In the genomic region with DNA sequence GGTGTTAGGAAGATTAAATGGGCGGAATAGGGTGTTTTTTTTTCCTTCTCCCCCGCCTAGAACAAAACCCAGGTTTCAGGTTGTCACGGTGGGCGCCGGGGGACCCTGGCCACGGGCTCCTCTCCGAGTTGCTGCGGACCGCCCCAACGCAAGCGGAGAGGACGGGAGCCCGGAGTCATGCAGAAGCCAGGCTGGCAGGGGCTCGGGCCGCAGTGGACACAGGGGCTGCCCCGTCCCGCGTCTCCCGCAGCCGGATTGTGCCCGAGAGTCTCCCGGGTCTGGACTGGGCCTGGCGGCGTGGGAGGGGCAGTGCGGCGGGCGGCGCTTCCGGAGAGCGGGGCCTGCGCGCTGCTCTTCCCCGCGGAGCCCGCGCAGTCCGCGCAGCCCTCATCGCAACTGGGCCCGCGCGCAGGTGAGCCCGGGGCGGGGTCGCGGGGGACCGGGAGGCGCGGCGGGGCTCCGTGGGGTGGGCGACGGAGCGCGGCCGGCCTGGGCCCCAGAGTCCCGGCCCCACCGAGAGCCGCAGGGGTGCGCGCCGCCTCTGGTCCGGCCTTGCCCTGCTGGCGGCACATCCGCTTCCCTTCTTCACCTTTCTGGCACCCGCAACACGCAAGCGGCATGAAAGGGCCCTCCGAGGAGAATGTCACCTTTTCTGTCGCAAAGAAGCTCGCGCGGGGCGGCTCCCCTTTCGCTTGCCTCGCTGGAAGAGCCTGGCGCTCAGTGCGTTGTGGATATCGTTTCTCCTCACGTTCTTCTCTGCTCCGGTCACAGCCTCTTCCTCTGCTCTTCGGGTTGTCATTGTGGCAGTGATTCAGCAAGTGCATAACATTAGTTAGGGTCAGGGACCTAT, we compare ENCODE assay signal across 1 cellular context.
TF ChIP-seq lines count a peak whose summit lies in the region.

A gene with protein sequence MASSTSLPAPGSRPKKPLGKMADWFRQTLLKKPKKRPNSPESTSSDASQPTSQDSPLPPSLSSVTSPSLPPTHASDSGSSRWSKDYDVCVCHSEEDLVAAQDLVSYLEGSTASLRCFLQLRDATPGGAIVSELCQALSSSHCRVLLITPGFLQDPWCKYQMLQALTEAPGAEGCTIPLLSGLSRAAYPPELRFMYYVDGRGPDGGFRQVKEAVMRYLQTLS (plus strand): TSS at position 352 of the 850 bp plus-strand sequence. CDS start 7,802 bp downstream, outside the sequence.

TF ChIP-seq in K562, 482 proteins besides CTCF, POLR2A, EP300 and RAD21 (continued from another document and continues in another):
- TF ChIP-seq, protein P1, sequence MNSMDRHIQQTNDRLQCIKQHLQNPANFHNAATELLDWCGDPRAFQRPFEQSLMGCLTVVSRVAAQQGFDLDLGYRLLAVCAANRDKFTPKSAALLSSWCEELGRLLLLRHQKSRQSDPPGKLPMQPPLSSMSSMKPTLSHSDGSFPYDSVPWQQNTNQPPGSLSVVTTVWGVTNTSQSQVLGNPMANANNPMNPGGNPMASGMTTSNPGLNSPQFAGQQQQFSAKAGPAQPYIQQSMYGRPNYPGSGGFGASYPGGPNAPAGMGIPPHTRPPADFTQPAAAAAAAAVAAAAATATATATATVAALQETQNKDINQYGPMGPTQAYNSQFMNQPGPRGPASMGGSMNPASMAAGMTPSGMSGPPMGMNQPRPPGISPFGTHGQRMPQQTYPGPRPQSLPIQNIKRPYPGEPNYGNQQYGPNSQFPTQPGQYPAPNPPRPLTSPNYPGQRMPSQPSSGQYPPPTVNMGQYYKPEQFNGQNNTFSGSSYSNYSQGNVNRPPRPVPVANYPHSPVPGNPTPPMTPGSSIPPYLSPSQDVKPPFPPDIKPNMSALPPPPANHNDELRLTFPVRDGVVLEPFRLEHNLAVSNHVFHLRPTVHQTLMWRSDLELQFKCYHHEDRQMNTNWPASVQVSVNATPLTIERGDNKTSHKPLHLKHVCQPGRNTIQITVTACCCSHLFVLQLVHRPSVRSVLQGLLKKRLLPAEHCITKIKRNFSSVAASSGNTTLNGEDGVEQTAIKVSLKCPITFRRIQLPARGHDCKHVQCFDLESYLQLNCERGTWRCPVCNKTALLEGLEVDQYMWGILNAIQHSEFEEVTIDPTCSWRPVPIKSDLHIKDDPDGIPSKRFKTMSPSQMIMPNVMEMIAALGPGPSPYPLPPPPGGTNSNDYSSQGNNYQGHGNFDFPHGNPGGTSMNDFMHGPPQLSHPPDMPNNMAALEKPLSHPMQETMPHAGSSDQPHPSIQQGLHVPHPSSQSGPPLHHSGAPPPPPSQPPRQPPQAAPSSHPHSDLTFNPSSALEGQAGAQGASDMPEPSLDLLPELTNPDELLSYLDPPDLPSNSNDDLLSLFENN (IDR thresholded peaks at IDR 0.05; ENCODE audit: low read depth in 2 of 2, low read length in 2 of 2) = no peak
- TF ChIP-seq, protein P2, sequence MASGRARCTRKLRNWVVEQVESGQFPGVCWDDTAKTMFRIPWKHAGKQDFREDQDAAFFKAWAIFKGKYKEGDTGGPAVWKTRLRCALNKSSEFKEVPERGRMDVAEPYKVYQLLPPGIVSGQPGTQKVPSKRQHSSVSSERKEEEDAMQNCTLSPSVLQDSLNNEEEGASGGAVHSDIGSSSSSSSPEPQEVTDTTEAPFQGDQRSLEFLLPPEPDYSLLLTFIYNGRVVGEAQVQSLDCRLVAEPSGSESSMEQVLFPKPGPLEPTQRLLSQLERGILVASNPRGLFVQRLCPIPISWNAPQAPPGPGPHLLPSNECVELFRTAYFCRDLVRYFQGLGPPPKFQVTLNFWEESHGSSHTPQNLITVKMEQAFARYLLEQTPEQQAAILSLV (tag; IDR thresholded peaks at IDR 0.05) = no peak
- no peak for TF ChIP-seq RFX7 (CRISPR knock-in tag; IDR thresholded peaks at IDR 0.05)
- peak; percentile 23 for TF ChIP-seq TBP (optimal IDR thresholded peaks at IDR 0.05; ENCODE audit: low read depth, low read length)
- TF ChIP-seq GABPA (tag; conservative IDR thresholded peaks at IDR 0.05; ENCODE audit: low read depth) = peak; percentile 83
- TF ChIP-seq ZFP30 (CRISPR knock-in tag; IDR thresholded peaks at IDR 0.05; ENCODE audit: borderline replicate concordance) = no peak
- peak; percentile 52 for TF ChIP-seq PHF20 (IDR thresholded peaks at IDR 0.05; ENCODE audit: partially characterized antibody)
- no peak for TF ChIP-seq ARNT (IDR thresholded peaks at IDR 0.05)
- TF ChIP-seq L3MBTL2 (IDR thresholded peaks at IDR 0.05) = peak; percentile 25; the same call in 1 of the 2 replicates
- TF ChIP-seq, protein P3, sequence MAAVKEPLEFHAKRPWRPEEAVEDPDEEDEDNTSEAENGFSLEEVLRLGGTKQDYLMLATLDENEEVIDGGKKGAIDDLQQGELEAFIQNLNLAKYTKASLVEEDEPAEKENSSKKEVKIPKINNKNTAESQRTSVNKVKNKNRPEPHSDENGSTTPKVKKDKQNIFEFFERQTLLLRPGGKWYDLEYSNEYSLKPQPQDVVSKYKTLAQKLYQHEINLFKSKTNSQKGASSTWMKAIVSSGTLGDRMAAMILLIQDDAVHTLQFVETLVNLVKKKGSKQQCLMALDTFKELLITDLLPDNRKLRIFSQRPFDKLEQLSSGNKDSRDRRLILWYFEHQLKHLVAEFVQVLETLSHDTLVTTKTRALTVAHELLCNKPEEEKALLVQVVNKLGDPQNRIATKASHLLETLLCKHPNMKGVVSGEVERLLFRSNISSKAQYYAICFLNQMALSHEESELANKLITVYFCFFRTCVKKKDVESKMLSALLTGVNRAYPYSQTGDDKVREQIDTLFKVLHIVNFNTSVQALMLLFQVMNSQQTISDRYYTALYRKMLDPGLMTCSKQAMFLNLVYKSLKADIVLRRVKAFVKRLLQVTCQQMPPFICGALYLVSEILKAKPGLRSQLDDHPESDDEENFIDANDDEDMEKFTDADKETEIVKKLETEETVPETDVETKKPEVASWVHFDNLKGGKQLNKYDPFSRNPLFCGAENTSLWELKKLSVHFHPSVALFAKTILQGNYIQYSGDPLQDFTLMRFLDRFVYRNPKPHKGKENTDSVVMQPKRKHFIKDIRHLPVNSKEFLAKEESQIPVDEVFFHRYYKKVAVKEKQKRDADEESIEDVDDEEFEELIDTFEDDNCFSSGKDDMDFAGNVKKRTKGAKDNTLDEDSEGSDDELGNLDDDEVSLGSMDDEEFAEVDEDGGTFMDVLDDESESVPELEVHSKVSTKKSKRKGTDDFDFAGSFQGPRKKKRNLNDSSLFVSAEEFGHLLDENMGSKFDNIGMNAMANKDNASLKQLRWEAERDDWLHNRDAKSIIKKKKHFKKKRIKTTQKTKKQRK (IDR thresholded peaks at IDR 0.05; ENCODE audit: borderline replicate concordance, low read depth, low read length) = no peak
- TF ChIP-seq KDM5B (IDR thresholded peaks at IDR 0.05; ENCODE audit: insufficient replicate concordance, low read depth, low read length) = peak; percentile 60
- no peak for TF ChIP-seq WHSC1 (IDR thresholded peaks at IDR 0.05; ENCODE audit: low read length)
- TF ChIP-seq TAL1 (IDR thresholded peaks at IDR 0.05) = no peak
- TF ChIP-seq PTTG1 (tag; IDR thresholded peaks at IDR 0.05; ENCODE audit: low read depth) = no peak
- TF ChIP-seq ATF1 (CRISPR knock-in tag; IDR thresholded peaks at IDR 0.05) = no peak
- TF ChIP-seq ATF1 (tag; IDR thresholded peaks at IDR 0.05) = peak; percentile 43; the same call in 1 of the 2 replicates
- TF ChIP-seq ZC3H8 (IDR thresholded peaks at IDR 0.05) = no peak
- no peak for TF ChIP-seq SMARCE1 (IDR thresholded peaks at IDR 0.05)
- TF ChIP-seq MAFK (IDR thresholded peaks at IDR 0.05; ENCODE audit: low read length) = peak; percentile 36; the same call in 1 of the 2 replicates
- TF ChIP-seq, protein P4, sequence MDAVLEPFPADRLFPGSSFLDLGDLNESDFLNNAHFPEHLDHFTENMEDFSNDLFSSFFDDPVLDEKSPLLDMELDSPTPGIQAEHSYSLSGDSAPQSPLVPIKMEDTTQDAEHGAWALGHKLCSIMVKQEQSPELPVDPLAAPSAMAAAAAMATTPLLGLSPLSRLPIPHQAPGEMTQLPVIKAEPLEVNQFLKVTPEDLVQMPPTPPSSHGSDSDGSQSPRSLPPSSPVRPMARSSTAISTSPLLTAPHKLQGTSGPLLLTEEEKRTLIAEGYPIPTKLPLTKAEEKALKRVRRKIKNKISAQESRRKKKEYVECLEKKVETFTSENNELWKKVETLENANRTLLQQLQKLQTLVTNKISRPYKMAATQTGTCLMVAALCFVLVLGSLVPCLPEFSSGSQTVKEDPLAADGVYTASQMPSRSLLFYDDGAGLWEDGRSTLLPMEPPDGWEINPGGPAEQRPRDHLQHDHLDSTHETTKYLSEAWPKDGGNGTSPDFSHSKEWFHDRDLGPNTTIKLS (IDR thresholded peaks at IDR 0.05; ENCODE audit: borderline replicate concordance, low read depth) = peak; percentile 46; the same call in 1 of the 2 replicates
- no peak for TF ChIP-seq ZNF408 (CRISPR knock-in tag; IDR thresholded peaks at IDR 0.05; ENCODE audit: low read depth)
- peak; percentile 56 to 66; a peak in 1 of 4 replicates for TF ChIP-seq NONO (IDR thresholded peaks at IDR 0.05; ENCODE audit: low read depth in 2 of 2, low read length in 1 of 2)
- TF ChIP-seq, protein P5, sequence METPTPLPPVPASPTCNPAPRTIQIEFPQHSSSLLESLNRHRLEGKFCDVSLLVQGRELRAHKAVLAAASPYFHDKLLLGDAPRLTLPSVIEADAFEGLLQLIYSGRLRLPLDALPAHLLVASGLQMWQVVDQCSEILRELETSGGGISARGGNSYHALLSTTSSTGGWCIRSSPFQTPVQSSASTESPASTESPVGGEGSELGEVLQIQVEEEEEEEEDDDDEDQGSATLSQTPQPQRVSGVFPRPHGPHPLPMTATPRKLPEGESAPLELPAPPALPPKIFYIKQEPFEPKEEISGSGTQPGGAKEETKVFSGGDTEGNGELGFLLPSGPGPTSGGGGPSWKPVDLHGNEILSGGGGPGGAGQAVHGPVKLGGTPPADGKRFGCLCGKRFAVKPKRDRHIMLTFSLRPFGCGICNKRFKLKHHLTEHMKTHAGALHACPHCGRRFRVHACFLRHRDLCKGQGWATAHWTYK (CRISPR knock-in tag; IDR thresholded peaks at IDR 0.05) = 0 out of 2 replicates have a peak, but pooled peaks have one; percentile 30
- no peak for TF ChIP-seq MEF2A (IDR thresholded peaks at IDR 0.05; ENCODE audit: control insufficient read depth, low read depth, low read length)
- TF ChIP-seq ZKSCAN1 (IDR thresholded peaks at IDR 0.05; ENCODE audit: low read depth, low read length) = no peak
- no peak for TF ChIP-seq PCBP1 (IDR thresholded peaks at IDR 0.05; ENCODE audit: low read depth, low read length, poor library complexity, severe bottlenecking)
- peak; percentile 87 for TF ChIP-seq ZFX (CRISPR knock-in tag; IDR thresholded peaks at IDR 0.05)
- TF ChIP-seq, protein P6, sequence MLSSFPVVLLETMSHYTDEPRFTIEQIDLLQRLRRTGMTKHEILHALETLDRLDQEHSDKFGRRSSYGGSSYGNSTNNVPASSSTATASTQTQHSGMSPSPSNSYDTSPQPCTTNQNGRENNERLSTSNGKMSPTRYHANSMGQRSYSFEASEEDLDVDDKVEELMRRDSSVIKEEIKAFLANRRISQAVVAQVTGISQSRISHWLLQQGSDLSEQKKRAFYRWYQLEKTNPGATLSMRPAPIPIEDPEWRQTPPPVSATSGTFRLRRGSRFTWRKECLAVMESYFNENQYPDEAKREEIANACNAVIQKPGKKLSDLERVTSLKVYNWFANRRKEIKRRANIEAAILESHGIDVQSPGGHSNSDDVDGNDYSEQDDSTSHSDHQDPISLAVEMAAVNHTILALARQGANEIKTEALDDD (IDR thresholded peaks at IDR 0.05) = no peak
- no peak for TF ChIP-seq GABPB2 (CRISPR knock-in tag; conservative IDR thresholded peaks at IDR 0.05)
- TF ChIP-seq OTX1 (CRISPR knock-in tag; IDR thresholded peaks at IDR 0.05) = 0 out of 2 replicates have a peak, but pooled peaks have one; percentile 52
- TF ChIP-seq EGR1 (conservative IDR thresholded peaks at IDR 0.05) = 0 out of 2 replicates have a peak, but pooled peaks have one; percentile 23
- TF ChIP-seq CEBPG (CRISPR knock-in tag; IDR thresholded peaks at IDR 0.05) = no peak
- no peak for TF ChIP-seq CEBPG (tag; conservative IDR thresholded peaks at IDR 0.05 in 1 of 2, IDR thresholded peaks at IDR 0.05 in 1 of 2)
- no peak for TF ChIP-seq NEUROD1 (IDR thresholded peaks at IDR 0.05; ENCODE audit: borderline replicate concordance, low read depth, low read length, partially characterized antibody)
- TF ChIP-seq LARP7 (IDR thresholded peaks at IDR 0.05) = no peak
- TF ChIP-seq PHF8 (IDR thresholded peaks at IDR 0.05; ENCODE audit: borderline replicate concordance, low read length) = peak; percentile 51; the same call in 1 of the 2 replicates
- no peak for TF ChIP-seq RFX1 (IDR thresholded peaks at IDR 0.05)
- TF ChIP-seq POLR2G (IDR thresholded peaks at IDR 0.05; ENCODE audit: low read depth, low read length) = peak; percentile 91
- TF ChIP-seq ZNF316 (IDR thresholded peaks at IDR 0.05) = peak; percentile 80
- no peak for TF ChIP-seq NR2C2 (CRISPR knock-in tag; IDR thresholded peaks at IDR 0.05)
- TF ChIP-seq NR2C2 (tag; IDR thresholded peaks at IDR 0.05) = peak; percentile 29; the same call in 1 of the 2 replicates
- TF ChIP-seq, protein P7, sequence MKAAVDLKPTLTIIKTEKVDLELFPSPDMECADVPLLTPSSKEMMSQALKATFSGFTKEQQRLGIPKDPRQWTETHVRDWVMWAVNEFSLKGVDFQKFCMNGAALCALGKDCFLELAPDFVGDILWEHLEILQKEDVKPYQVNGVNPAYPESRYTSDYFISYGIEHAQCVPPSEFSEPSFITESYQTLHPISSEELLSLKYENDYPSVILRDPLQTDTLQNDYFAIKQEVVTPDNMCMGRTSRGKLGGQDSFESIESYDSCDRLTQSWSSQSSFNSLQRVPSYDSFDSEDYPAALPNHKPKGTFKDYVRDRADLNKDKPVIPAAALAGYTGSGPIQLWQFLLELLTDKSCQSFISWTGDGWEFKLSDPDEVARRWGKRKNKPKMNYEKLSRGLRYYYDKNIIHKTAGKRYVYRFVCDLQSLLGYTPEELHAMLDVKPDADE (conservative IDR thresholded peaks at IDR 0.05; ENCODE audit: control insufficient read depth, low read depth, low read length) = peak; percentile 71; the same call in 1 of the 2 replicates
- TF ChIP-seq CREM (IDR thresholded peaks at IDR 0.05; ENCODE audit: low read depth) = no peak
- no peak for TF ChIP-seq SNIP1 (IDR thresholded peaks at IDR 0.05; ENCODE audit: low read depth)
- peak; percentile 85 for TF ChIP-seq C11orf30 (IDR thresholded peaks at IDR 0.05; ENCODE audit: low read depth)
- TF ChIP-seq CBX1 (IDR thresholded peaks at IDR 0.05; ENCODE audit: low read depth) = peak; percentile 30; the same call in 1 of the 2 replicates
- TF ChIP-seq FOXJ2 (tag; IDR thresholded peaks at IDR 0.05) = no peak
- TF ChIP-seq SIN3B (IDR thresholded peaks at IDR 0.05; ENCODE audit: low read depth) = peak; percentile 49; the same call in 1 of the 2 replicates
- no peak for TF ChIP-seq ZNF766 (CRISPR knock-in tag; conservative IDR thresholded peaks at IDR 0.05)
- TF ChIP-seq DNMT1 (IDR thresholded peaks at IDR 0.05) = no peak
- no peak for TF ChIP-seq SP2 (IDR thresholded peaks at IDR 0.05; ENCODE audit: extremely low read depth, low read depth, low read length, poor library complexity, severe bottlenecking)
- TF ChIP-seq SUPT5H (IDR thresholded peaks at IDR 0.05) = peak; percentile 25; the same call in 1 of the 2 replicates
- peak; percentile 79 to 85 for TF ChIP-seq NRF1 (conservative IDR thresholded peaks at IDR 0.05 in 1 of 2, IDR thresholded peaks at IDR 0.05 in 1 of 2)
- no peak for TF ChIP-seq ZZZ3 (IDR thresholded peaks at IDR 0.05)
